In the genomic region with DNA sequence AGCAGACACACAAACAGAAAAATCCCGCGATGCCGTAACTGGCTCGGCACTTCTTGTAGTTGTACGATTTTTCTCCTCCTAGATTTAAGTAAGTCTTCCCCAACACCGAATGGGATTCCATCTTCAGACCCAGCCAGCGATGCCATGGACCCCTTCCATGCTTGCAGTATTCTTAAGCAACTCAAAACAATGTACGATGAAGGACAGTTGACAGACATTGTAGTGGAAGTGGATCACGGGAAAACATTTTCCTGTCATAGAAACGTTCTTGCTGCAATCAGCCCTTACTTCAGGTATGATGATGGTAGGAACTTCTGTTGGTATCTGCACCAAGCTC, we compare ENCODE assay signal across 8 cellular contexts. TPM values are rescaled to one million over a fixed set of nuclear protein-coding genes. Genes with fewer than 3 reads are reported as not detected.
DNase-seq lines count a peak whose midpoint lies in the region; ATAC-seq and TF ChIP-seq lines count a peak whose summit lies in the region.

No MANE protein-coding gene starts in this region.

- DNase-seq in activated CD8-positive, alpha-beta memory T cell treated with anti-CD3 and anti-CD28 coated beads, Interleukin-2, amount 10 ng/mL, durations not matched to agents 7 days and 5 days, result no peak
- DNase-seq in activated CD8-positive, alpha-beta memory T cell treated with anti-CD3 and anti-CD28 coated beads, Interleukin-2, amount 50 U/mL, for 48 hours, result no peak
- DNase-seq in activated naive CD8-positive, alpha-beta T cell treated with anti-CD3 and anti-CD28 coated beads, Interleukin-2, amount 10 ng/mL, durations not matched to agents 7 days and 5 days, result no peak
- DNase-seq in tibial nerve (ENCODE audit: low spot score in 2 of 2), result no peak
- no peak for DNase-seq in NCI-H2107 (lab: John Stamatoyannopoulos, UW)

- POLR2A ChIA-PET in activated naive CD8-positive, alpha-beta T cell treated with anti-CD3 and anti-CD28 coated beads, Interleukin-2, amount 10 ng/mL, durations not matched to agents 7 days and 5 days (lab: Charles Lee), result interaction anchor here (1.5 to 2.2 kb wide), 2 partner anchors 10 to 27 kb away, joined by 4 to 17 read pairs; no protein-coding TSS in a partner anchor

- TF ChIP-seq RAD21 in liver (IDR thresholded peaks at IDR 0.05), result no peak

- H3K4me3 ChIP-seq in liver (ENCODE audit: low read depth in 1 of 3, low read length in 3 of 3), result peak overlapping the region; percentile 73 to 97 (median 92)
- H3K4me3 ChIP-seq in tibial nerve, result peak overlapping the region; percentile 71 to 99 (median 74)

- H3K36me3 Mint-ChIP-seq in activated CD8-positive, alpha-beta memory T cell treated with anti-CD3 and anti-CD28 coated beads, Interleukin-2, amount 10 ng/mL, durations not matched to agents 7 days and 5 days, result peaks cover 22% of the 10 kb centered on the region
- H3K36me3 Mint-ChIP-seq in activated naive CD8-positive, alpha-beta T cell treated with anti-CD3 and anti-CD28 coated beads, Interleukin-2, amount 10 ng/mL, durations not matched to agents 7 days and 5 days, result peaks cover 8% of the 10 kb centered on the region

- ATAC-seq in activated CD8-positive, alpha-beta memory T cell treated with anti-CD3 and anti-CD28 coated beads, Interleukin-2, amount 10 ng/mL, durations not matched to agents 7 days and 5 days, result no peak
- ATAC-seq in activated naive CD8-positive, alpha-beta T cell treated with anti-CD3 and anti-CD28 coated beads, Interleukin-2, amount 10 ng/mL, durations not matched to agents 7 days and 5 days (ENCODE audit: low read depth), result no peak
- ATAC-seq in HG03442 (IDR thresholded peaks at IDR 0.05; ENCODE audit: unreplicated experiment) (no peak), GM18909 (IDR thresholded peaks at IDR 0.05; ENCODE audit: poor library complexity, unreplicated experiment) (no peak)

- peaks cover 0 to 2% (median 0%) of the 10 kb centered on the region in 4 donors for H3K36me3 ChIP-seq in liver (ENCODE audit: control insufficient read depth in 4 of 4, insufficient read depth in 3 of 4, low read depth in 1 of 4, low read length in 3 of 4)
- no peaks in the 10 kb centered on the region for H3K36me3 ChIP-seq in tibial nerve

- H3K4me1 Mint-ChIP-seq in activated CD8-positive, alpha-beta memory T cell treated with anti-CD3 and anti-CD28 coated beads, Interleukin-2, amount 10 ng/mL, durations not matched to agents 7 days and 5 days, result peaks cover 40% of the 10 kb centered on the region
- H3K4me1 Mint-ChIP-seq in activated naive CD8-positive, alpha-beta T cell treated with anti-CD3 and anti-CD28 coated beads, Interleukin-2, amount 10 ng/mL, durations not matched to agents 7 days and 5 days, result peaks cover 15% of the 10 kb centered on the region

- 2% methylated on average over 10 of the region's 10 CpGs for WGBS in liver
- 2 to 6% methylated on average over 10 of the region's 10 CpGs for whole genome bisulfite sequencing in tibial nerve, 2 donors

- CTCF ChIA-PET in activated CD8-positive, alpha-beta memory T cell treated with anti-CD3 and anti-CD28 coated beads, Interleukin-2, amount 10 ng/mL, durations not matched to agents 7 days and 5 days (lab: Charles Lee), result interaction anchor here (3.9 kb wide), 1 partner anchor 26 kb away, joined by 34 read pairs; no protein-coding TSS in a partner anchor

- H3K27me3 ChIP-seq in liver (ENCODE audit: control insufficient read depth in 4 of 4, insufficient read depth in 4 of 4, low read length in 3 of 4) (no peaks in the 10 kb centered on the region), tibial nerve (no peaks in the 10 kb centered on the region)

- TF ChIP-seq CTCF in liver (IDR thresholded peaks at IDR 0.05; ENCODE audit: low read depth, low read length, missing input control), result no peak
- no peak for TF ChIP-seq CTCF in tibial nerve (IDR thresholded peaks at IDR 0.05)

- H3K27ac ChIP-seq in liver (ENCODE audit: low read depth in 1 of 2, low read length in 2 of 2) (peak overlapping the region in 1 of 2 donors; percentile 47), tibial nerve (peak overlapping the region in 3 of 4 donors; percentile 43 to 82 (median 69))

- H3K27me3 Mint-ChIP-seq in activated CD8-positive, alpha-beta memory T cell treated with anti-CD3 and anti-CD28 coated beads, Interleukin-2, amount 10 ng/mL, durations not matched to agents 7 days and 5 days, result peaks cover 26% of the 10 kb centered on the region
- peaks cover 16% of the 10 kb centered on the region for H3K27me3 Mint-ChIP-seq in activated naive CD8-positive, alpha-beta T cell treated with anti-CD3 and anti-CD28 coated beads, Interleukin-2, amount 10 ng/mL, durations not matched to agents 7 days and 5 days

- peak overlapping the region; percentile 88 for H3K27ac Mint-ChIP-seq in activated CD8-positive, alpha-beta memory T cell treated with anti-CD3 and anti-CD28 coated beads, Interleukin-2, amount 10 ng/mL, durations not matched to agents 7 days and 5 days
- H3K27ac Mint-ChIP-seq in activated naive CD8-positive, alpha-beta T cell treated with anti-CD3 and anti-CD28 coated beads, Interleukin-2, amount 10 ng/mL, durations not matched to agents 7 days and 5 days, result peak overlapping the region; percentile 81

- H3K4me1 ChIP-seq in liver (ENCODE audit: control insufficient read depth in 4 of 4, insufficient read depth in 4 of 4, low read length in 3 of 4) (peaks cover 0 to 13% (median 12%) of the 10 kb centered on the region in 4 donors), tibial nerve (peaks cover 0 to 18% (median 9%) of the 10 kb centered on the region in 4 donors)

- peak overlapping the region; percentile 48 to 64 for H3K9ac ChIP-seq in liver (ENCODE audit: low read depth in 1 of 2, low read length in 2 of 2)

- H3K9me3 Mint-ChIP-seq in activated CD8-positive, alpha-beta memory T cell treated with anti-CD3 and anti-CD28 coated beads, Interleukin-2, amount 10 ng/mL, durations not matched to agents 7 days and 5 days (ENCODE audit: low read depth), result no peaks in the 10 kb centered on the region
- H3K9me3 Mint-ChIP-seq in activated naive CD8-positive, alpha-beta T cell treated with anti-CD3 and anti-CD28 coated beads, Interleukin-2, amount 10 ng/mL, durations not matched to agents 7 days and 5 days, result no peaks in the 10 kb centered on the region

- TF ChIP-seq POLR2A in tibial nerve (IDR thresholded peaks at IDR 0.05), result no peak

- no peak for TF ChIP-seq EP300 in tibial nerve (IDR thresholded peaks at IDR 0.05)

- H3K9me3 ChIP-seq in liver (ENCODE audit: control insufficient read depth in 4 of 4, low read length in 3 of 4), result no peaks in the 10 kb centered on the region
- H3K9me3 ChIP-seq in tibial nerve, result no peaks in the 10 kb centered on the region

- H3K4me3 Mint-ChIP-seq in activated CD8-positive, alpha-beta memory T cell treated with anti-CD3 and anti-CD28 coated beads, Interleukin-2, amount 10 ng/mL, durations not matched to agents 7 days and 5 days, result peak overlapping the region; percentile 92
- H3K4me3 Mint-ChIP-seq in activated naive CD8-positive, alpha-beta T cell treated with anti-CD3 and anti-CD28 coated beads, Interleukin-2, amount 10 ng/mL, durations not matched to agents 7 days and 5 days, result peak overlapping the region; percentile 89

TF ChIP-seq in liver, 16 proteins besides CTCF, POLR2A, EP300 and RAD21:
- no peak for TF ChIP-seq HNF4A (conservative IDR thresholded peaks at IDR 0.05)
- TF ChIP-seq FOXA1 (IDR thresholded peaks at IDR 0.05), result no peak

RNA-seq across cellular contexts. Expression of gene KBTBD8, which starts 0.8 kb away (rescaled TPM):
- total RNA-seq in activated CD8-positive, alpha-beta memory T cell treated with anti-CD3 and anti-CD28 coated beads, Interleukin-2, amount 10 ng/mL, durations not matched to agents 7 days and 5 days, result 10 to 100 TPM; 10.4 to 19.2 TPM
- 1 to 10 TPM; 6.2 to 9.2 TPM for total RNA-seq in activated naive CD8-positive, alpha-beta T cell treated with anti-CD3 and anti-CD28 coated beads, Interleukin-2, amount 10 ng/mL, durations not matched to agents 7 days and 5 days
- total RNA-seq in liver (10 to 100 TPM in 1 of 2 donors, 1 to 10 TPM in 1; 1.8 to 14.2 TPM), tibial nerve (1 to 10 TPM in 1 of 4 donors, under 1 TPM in 3; under 0.01 to 4.8 (median 0.20) TPM)
- polyA plus RNA-seq in liver, result under 1 TPM; 0.08 to 0.68 TPM
